23 cellular contexts compared by ENCODE assay signal in genomic region chr1:71390518-71390917, GRCh38.
"Had no signal": no experiment of that assay in that cellular context is flagged by ENCODE, and none has a peak within 500 bp of the region (broad histone marks: within the 10 kb centered on the region; RNA-seq: fewer than 3 reads in every experiment).

No MANE protein-coding gene starts in this region.

- ATAC-seq: left cardiac atrium; lower lobe of right lung; natural killer cell treated with Interleukin-12 subunit alpha and Interleukin-12 subunit beta and Interleukin-15 and Interleukin-18, amount 100 ng/mL, for 72 hours; psoas muscle; sciatic nerve; stimulated activated memory B cell treated with anti-CD40 and anti-IgM and Interleukin-4, amounts not matched to agents 10 μg/mL and 1 μg/mL and 100 μg/mL, for 72 hours had no signal

- DNase-seq: dorsolateral prefrontal cortex; effector CD8-positive, alpha-beta T cell; foreskin melanocyte; head of caudate nucleus; kidney; left cardiac atrium; left ventricle myocardium inferior; lower lobe of right lung; mesenchymal stem cell; midbrain; nucleus accumbens; psoas muscle; retina; spleen; stimulated activated CD4-positive, alpha-beta T cell treated with anti-CD3 and anti-CD28 coated beads, Interleukin-15, amount 100 ng/mL, for 24 hours; stimulated activated CD4-positive, alpha-beta T cell treated with anti-CD3 and anti-CD28 coated beads, Interleukin-1b, Interleukin-23, amount 100 ng/mL, for 48 hours; stimulated activated CD4-positive, alpha-beta T cell treated with anti-CD3 and anti-CD28 coated beads, Interleukin-4, amount 100 ng/mL, for 24 hours; tibial artery; upper lobe of left lung; uterus had no signal
